Comparison of ENCODE assay signal across 24 cellular contexts in genomic region chr4:148288448-148288847, GRCh38.
A peak's percentile ranks its signal among the peaks of the same experiment; 100 is the strongest.
DNase-seq lines count a peak whose midpoint lies in the region; ATAC-seq, FAIRE-seq and TF ChIP-seq lines count a peak whose summit lies in the region.
"Had no signal": no experiment of that assay in that cellular context is flagged by ENCODE, and none has a peak within 500 bp of the region (broad histone marks: within the 10 kb centered on the region; RNA-seq: fewer than 3 reads in every experiment).

No MANE protein-coding gene starts in this region.

- ATAC-seq in heart left ventricle (peak; percentile 62 to 81 (median 74)), pancreas (peak in 3 of 4 donors; percentile 11 to 17 (median 17)), upper lobe of left lung (ENCODE audit: low FRiP score in 2 of 2) (no peak)
- ATAC-seq: HepG2 had no signal

- FAIRE-seq in pancreas (lab: Jason Lieb, UNC), result no peak
- FAIRE-seq: colon, H1, HepG2 had no signal

- H3K9me3 ChIP-seq in heart left ventricle, result no peaks in the 10 kb centered on the region
- no peaks in the 10 kb centered on the region for H3K9me3 ChIP-seq in pancreas
- no peaks in the 10 kb centered on the region for H3K9me3 ChIP-seq in upper lobe of left lung
- H3K9me3 ChIP-seq: testis, uterus had no signal

- TF ChIP-seq CTCF in heart left ventricle (IDR thresholded peaks at IDR 0.05), result no peak
- no peak for TF ChIP-seq CTCF in pancreas (IDR thresholded peaks at IDR 0.05)
- TF ChIP-seq CTCF in upper lobe of left lung (IDR thresholded peaks at IDR 0.05), result no peak
- no peak for TF ChIP-seq CTCF in GM10266 (IDR thresholded peaks at IDR 0.05; ENCODE audit: control insufficient read depth, insufficient read depth, low read depth, missing control alignments)

- no peak for TF ChIP-seq POLR2A in heart left ventricle (IDR thresholded peaks at IDR 0.05)
- TF ChIP-seq POLR2A in upper lobe of left lung (IDR thresholded peaks at IDR 0.05), result no peak

- WGBS in heart left ventricle, 4 donors, result 22 to 44% (median 28%) methylated on average over 3 of the region's 3 CpGs
- 16 to 17% methylated on average over 3 of the region's 3 CpGs for WGBS in pancreas, 2 donors
- WGBS in upper lobe of left lung, 2 donors, result 25 to 35% methylated on average over 3 of the region's 3 CpGs

- H3K4me3 ChIP-seq in heart left ventricle, result no peak overlapping the region
- no peak overlapping the region for H3K4me3 ChIP-seq in pancreas
- no peak overlapping the region for H3K4me3 ChIP-seq in upper lobe of left lung
- H3K4me3 ChIP-seq: testis, uterus had no signal

- no peaks in the 10 kb centered on the region for H3K36me3 ChIP-seq in heart left ventricle
- no peaks in the 10 kb centered on the region for H3K36me3 ChIP-seq in pancreas
- no peaks in the 10 kb centered on the region for H3K36me3 ChIP-seq in upper lobe of left lung
- H3K36me3 ChIP-seq: uterus had no signal

- no peak for TF ChIP-seq EP300 in upper lobe of left lung (IDR thresholded peaks at IDR 0.05)

- H3K27me3 ChIP-seq in heart left ventricle (no peaks in the 10 kb centered on the region), pancreas (no peaks in the 10 kb centered on the region), upper lobe of left lung (no peaks in the 10 kb centered on the region)
- H3K27me3 ChIP-seq: testis, uterus had no signal

- H3K4me1 ChIP-seq in heart left ventricle (peaks cover 0 to 62% (median 35%) of the 10 kb centered on the region in 12 donors), pancreas (peaks cover 16 to 44% (median 19%) of the 10 kb centered on the region in 3 donors), upper lobe of left lung (peaks cover 4 to 25% (median 13%) of the 10 kb centered on the region in 4 donors)
- H3K4me1 ChIP-seq: uterus had no signal

- DNase-seq in NCI-H2029 treated with DMSO at 0.1 percent for 48 hours (lab: John Stamatoyannopoulos, UW) (peak; percentile 1), NCI-H2029 (lab: John Stamatoyannopoulos, UW) (no peak), NCI-H446 treated with DMSO at 0.1 percent for 48 hours (lab: John Stamatoyannopoulos, UW) (peak; percentile 69), heart left ventricle (peak; percentile 33 to 73 (median 66)), pancreas (peak in 3 of 6 donors; percentile 11 to 36 (median 32)), upper lobe of left lung (no peak), GM10266 (ENCODE audit: extremely low spot score) (no peak)
- DNase-seq in activated CD8-positive, alpha-beta memory T cell treated with anti-CD3 and anti-CD28 coated beads for 24 hours, result no peak
- DNase-seq: 8988T; activated gamma-delta T cell; activated T-cell treated with anti-CD3 and anti-CD28 coated beads, Interleukin-2, amount 50 U/mL, for 24 hours; CD4-positive, alpha-beta T cell; effector CD8-positive, alpha-beta T cell; head of caudate nucleus; NCI-H1694; NCI-H2227 treated with DMSO at 0.1 percent for 48 hours; NCI-H774; OCI-M1; stimulated activated naive CD4-positive, alpha-beta T cell treated with Interleukin-2 at 50 U/mL for 16 hours; testis; uterus had no signal

- peak overlapping the region in 1 of 12 donors; percentile 10 for H3K27ac ChIP-seq in heart left ventricle
- no peak overlapping the region for H3K27ac ChIP-seq in pancreas
- H3K27ac ChIP-seq in upper lobe of left lung, result no peak overlapping the region
- H3K27ac ChIP-seq: testis, uterus had no signal

- intact Hi-C loops in heart left ventricle (cut with DNase I) (loop anchor here in 8 of 10 donors (5.0 to 10.0 kb wide), 4 partner anchors 154 to 976 kb away; partner anchors contain the start of gene NR3C2 (in 7 of the 8)), pancreas (cut with DNase I) (no loop called here)

Comparison
In these comparisons a context has a peak if more than half of its experiments do, and no peak if none do; other contexts are left out.
1. DNase-seq: peak in NCI-H2029 treated with DMSO at 0.1 percent for 48 hours (single experiment), NCI-H446 treated with DMSO at 0.1 percent for 48 hours (single experiment) and heart left ventricle (5 of 5); none in NCI-H2029 (single experiment), activated CD8-positive, alpha-beta memory T cell treated with anti-CD3 and anti-CD28 coated beads for 24 hours (single experiment), upper lobe of left lung (0 of 2) and GM10266 (single experiment).
2. ATAC-seq: peak in heart left ventricle (4 of 4) and pancreas (3 of 4); none in upper lobe of left lung (0 of 2).
3. intact Hi-C loops: an anchor here in heart left ventricle (5.0 to 10.0 kb wide); none called in pancreas.